ENCODE assay signal across 8 cellular contexts in genomic region chr14:22561661-22562579, GRCh38. TPM values are rescaled to one million over a fixed set of nuclear protein-coding genes. Genes with fewer than 3 reads are reported as not detected.
DNase-seq lines count a peak whose midpoint lies in the region; ATAC-seq lines count a peak whose summit lies in the region.

No MANE protein-coding gene starts in this region.

- peak; percentile 17 for ATAC-seq in HG02973 (IDR thresholded peaks at IDR 0.05; ENCODE audit: unreplicated experiment)
- ATAC-seq in stimulated activated effector memory CD8-positive, alpha-beta T cell treated with anti-CD3 and anti-CD28 coated beads, Interleukin-12 subunit alpha, Interleukin-12 subunit beta, amount 100 ng/mL, for 72 hours: peak; percentile 46

- no peaks in the 10 kb centered on the region for H3K9me3 Mint-ChIP-seq in stimulated activated effector memory CD8-positive, alpha-beta T cell treated with anti-CD3 and anti-CD28 coated beads, Interleukin-12 subunit alpha, Interleukin-12 subunit beta, amount 100 ng/mL, for 72 hours

- H3K27ac Mint-ChIP-seq in stimulated activated effector memory CD8-positive, alpha-beta T cell treated with anti-CD3 and anti-CD28 coated beads, Interleukin-12 subunit alpha, Interleukin-12 subunit beta, amount 100 ng/mL, for 72 hours: peak overlapping the region; percentile 99

- H3K4me3 Mint-ChIP-seq in stimulated activated effector memory CD8-positive, alpha-beta T cell treated with anti-CD3 and anti-CD28 coated beads, Interleukin-12 subunit alpha, Interleukin-12 subunit beta, amount 100 ng/mL, for 72 hours: peak overlapping the region; percentile 78

- H3K4me1 Mint-ChIP-seq in stimulated activated effector memory CD8-positive, alpha-beta T cell treated with anti-CD3 and anti-CD28 coated beads, Interleukin-12 subunit alpha, Interleukin-12 subunit beta, amount 100 ng/mL, for 72 hours: peaks cover 92% of the 10 kb centered on the region

- peak; percentile 51 for DNase-seq in activated CD4-positive, CD25-positive, alpha-beta regulatory T cell treated with anti-CD3 and anti-CD28 coated beads, Interleukin-2, amount 50 U/mL, for 72 hours
- peak; percentile 68 for DNase-seq in effector CD4-positive, alpha-beta T cell
- DNase-seq in stimulated activated effector memory CD8-positive, alpha-beta T cell treated with anti-CD3 and anti-CD28 coated beads, Interleukin-12 subunit alpha, Interleukin-12 subunit beta, amount 100 ng/mL, for 72 hours (ENCODE audit: low spot score in 2 of 2): peak in 1 of 2 donors; percentile 80
- DNase-seq in SK-N-DZ (ENCODE audit: low spot score) (no peak), NCI-H446 treated with DMSO at 0.1 percent for 48 hours (lab: John Stamatoyannopoulos, UW) (no peak), anterior cingulate cortex (lab: John Stamatoyannopoulos, UW) (no peak), NCI-H526 (lab: John Stamatoyannopoulos, UW) (no peak)

- H3K36me3 Mint-ChIP-seq in stimulated activated effector memory CD8-positive, alpha-beta T cell treated with anti-CD3 and anti-CD28 coated beads, Interleukin-12 subunit alpha, Interleukin-12 subunit beta, amount 100 ng/mL, for 72 hours: peaks cover 83% of the 10 kb centered on the region

RNA-seq across cellular contexts. Expression of gene DAD1, which starts 27.1 kb away (rescaled TPM):
- 340 and 346 TPM in 2 replicates for polyA plus RNA-seq in SK-N-DZ (2014; cell fraction: cytosol; rRNA removed)
- polyA plus RNA-seq in SK-N-DZ (2014; cell fraction: nucleus; rRNA removed): 146 and 190 TPM in 2 replicates

RNA-seq across cellular contexts. Expression of gene ABHD4, which starts 36.2 kb away (rescaled TPM):
- 4.0 and 4.9 TPM in 2 replicates for polyA plus RNA-seq in SK-N-DZ (2014; cell fraction: cytosol; rRNA removed)
- polyA plus RNA-seq in SK-N-DZ (2014; cell fraction: nucleus; rRNA removed): 2.3 and 4.4 TPM in 2 replicates

Comparison
In these comparisons a context has a peak if more than half of its experiments do, and no peak if none do; other contexts are left out.
1. DNase-seq: peak in activated CD4-positive, CD25-positive, alpha-beta regulatory T cell treated with anti-CD3 and anti-CD28 coated beads, Interleukin-2, amount 50 U/mL, for 72 hours (single experiment) and effector CD4-positive, alpha-beta T cell (single experiment); none in SK-N-DZ (single experiment), NCI-H446 treated with DMSO at 0.1 percent for 48 hours (single experiment), anterior cingulate cortex (0 of 58) and NCI-H526 (0 of 2).